In the genomic region with DNA sequence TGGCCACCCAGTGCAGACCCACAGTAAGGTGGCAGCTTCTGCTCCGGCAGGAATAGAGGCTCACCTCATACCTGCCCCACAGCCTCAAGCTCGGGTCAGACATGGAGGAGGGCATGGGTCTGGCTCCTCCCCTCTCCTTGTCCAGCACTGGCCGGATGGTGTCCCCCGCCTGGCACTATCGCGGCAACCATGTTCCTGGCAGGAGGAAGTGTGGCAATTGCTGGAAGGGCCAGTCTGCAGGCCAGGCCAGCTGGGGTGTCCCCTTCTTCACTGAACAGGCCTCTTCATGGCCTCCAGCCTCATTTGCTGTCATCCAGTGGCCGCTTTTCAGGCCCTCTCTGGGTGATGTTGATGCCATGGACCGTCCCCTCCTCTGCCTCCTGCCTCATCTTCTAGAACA, we compare ENCODE assay signal across 1 cellular context.
TF ChIP-seq lines count a peak whose summit lies in the region.

No MANE protein-coding gene starts in this region.

TF ChIP-seq in H1, 55 proteins besides CTCF, POLR2A, EP300 and RAD21:
- no peak for TF ChIP-seq SP1 (IDR thresholded peaks at IDR 0.05; ENCODE audit: low read depth, low read length)
- TF ChIP-seq KDM5A (IDR thresholded peaks at IDR 0.05; ENCODE audit: low read length), result no peak
- TF ChIP-seq FOSL1 (IDR thresholded peaks at IDR 0.05; ENCODE audit: insufficient read depth, low read depth, low read length), result no peak
- TF ChIP-seq EGR1 (IDR thresholded peaks at IDR 0.05; ENCODE audit: borderline replicate concordance, low read depth, low read length), result no peak
- no peak for TF ChIP-seq TEAD4 (IDR thresholded peaks at IDR 0.05; ENCODE audit: low read depth, low read length)
- TF ChIP-seq RXRA (IDR thresholded peaks at IDR 0.05; ENCODE audit: insufficient read depth, low read depth, low read length), result no peak
- no peak for TF ChIP-seq BRCA1 (IDR thresholded peaks at IDR 0.05; ENCODE audit: low read depth, low read length)
- no peak for TF ChIP-seq GABPA (IDR thresholded peaks at IDR 0.05; ENCODE audit: borderline replicate concordance, insufficient read depth, low read length)
- TF ChIP-seq CBX5 (IDR thresholded peaks at IDR 0.05; ENCODE audit: low read depth, low read length), result no peak
- TF ChIP-seq ASH2L (IDR thresholded peaks at IDR 0.05; ENCODE audit: low read length), result no peak
- no peak for TF ChIP-seq CBX8 (IDR thresholded peaks at IDR 0.05; ENCODE audit: borderline replicate concordance, low read depth, low read length)
- TF ChIP-seq MAFK (IDR thresholded peaks at IDR 0.05; ENCODE audit: low read depth, low read length), result no peak
- TF ChIP-seq, protein P1, sequence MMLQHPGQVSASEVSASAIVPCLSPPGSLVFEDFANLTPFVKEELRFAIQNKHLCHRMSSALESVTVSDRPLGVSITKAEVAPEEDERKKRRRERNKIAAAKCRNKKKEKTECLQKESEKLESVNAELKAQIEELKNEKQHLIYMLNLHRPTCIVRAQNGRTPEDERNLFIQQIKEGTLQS (IDR thresholded peaks at IDR 0.05; ENCODE audit: insufficient read depth, low read depth, low read length), result no peak
- TF ChIP-seq EZH2 (IDR thresholded peaks at IDR 0.05; ENCODE audit: low read depth, low read length, severe bottlenecking), result no peak
- TF ChIP-seq, protein P2, sequence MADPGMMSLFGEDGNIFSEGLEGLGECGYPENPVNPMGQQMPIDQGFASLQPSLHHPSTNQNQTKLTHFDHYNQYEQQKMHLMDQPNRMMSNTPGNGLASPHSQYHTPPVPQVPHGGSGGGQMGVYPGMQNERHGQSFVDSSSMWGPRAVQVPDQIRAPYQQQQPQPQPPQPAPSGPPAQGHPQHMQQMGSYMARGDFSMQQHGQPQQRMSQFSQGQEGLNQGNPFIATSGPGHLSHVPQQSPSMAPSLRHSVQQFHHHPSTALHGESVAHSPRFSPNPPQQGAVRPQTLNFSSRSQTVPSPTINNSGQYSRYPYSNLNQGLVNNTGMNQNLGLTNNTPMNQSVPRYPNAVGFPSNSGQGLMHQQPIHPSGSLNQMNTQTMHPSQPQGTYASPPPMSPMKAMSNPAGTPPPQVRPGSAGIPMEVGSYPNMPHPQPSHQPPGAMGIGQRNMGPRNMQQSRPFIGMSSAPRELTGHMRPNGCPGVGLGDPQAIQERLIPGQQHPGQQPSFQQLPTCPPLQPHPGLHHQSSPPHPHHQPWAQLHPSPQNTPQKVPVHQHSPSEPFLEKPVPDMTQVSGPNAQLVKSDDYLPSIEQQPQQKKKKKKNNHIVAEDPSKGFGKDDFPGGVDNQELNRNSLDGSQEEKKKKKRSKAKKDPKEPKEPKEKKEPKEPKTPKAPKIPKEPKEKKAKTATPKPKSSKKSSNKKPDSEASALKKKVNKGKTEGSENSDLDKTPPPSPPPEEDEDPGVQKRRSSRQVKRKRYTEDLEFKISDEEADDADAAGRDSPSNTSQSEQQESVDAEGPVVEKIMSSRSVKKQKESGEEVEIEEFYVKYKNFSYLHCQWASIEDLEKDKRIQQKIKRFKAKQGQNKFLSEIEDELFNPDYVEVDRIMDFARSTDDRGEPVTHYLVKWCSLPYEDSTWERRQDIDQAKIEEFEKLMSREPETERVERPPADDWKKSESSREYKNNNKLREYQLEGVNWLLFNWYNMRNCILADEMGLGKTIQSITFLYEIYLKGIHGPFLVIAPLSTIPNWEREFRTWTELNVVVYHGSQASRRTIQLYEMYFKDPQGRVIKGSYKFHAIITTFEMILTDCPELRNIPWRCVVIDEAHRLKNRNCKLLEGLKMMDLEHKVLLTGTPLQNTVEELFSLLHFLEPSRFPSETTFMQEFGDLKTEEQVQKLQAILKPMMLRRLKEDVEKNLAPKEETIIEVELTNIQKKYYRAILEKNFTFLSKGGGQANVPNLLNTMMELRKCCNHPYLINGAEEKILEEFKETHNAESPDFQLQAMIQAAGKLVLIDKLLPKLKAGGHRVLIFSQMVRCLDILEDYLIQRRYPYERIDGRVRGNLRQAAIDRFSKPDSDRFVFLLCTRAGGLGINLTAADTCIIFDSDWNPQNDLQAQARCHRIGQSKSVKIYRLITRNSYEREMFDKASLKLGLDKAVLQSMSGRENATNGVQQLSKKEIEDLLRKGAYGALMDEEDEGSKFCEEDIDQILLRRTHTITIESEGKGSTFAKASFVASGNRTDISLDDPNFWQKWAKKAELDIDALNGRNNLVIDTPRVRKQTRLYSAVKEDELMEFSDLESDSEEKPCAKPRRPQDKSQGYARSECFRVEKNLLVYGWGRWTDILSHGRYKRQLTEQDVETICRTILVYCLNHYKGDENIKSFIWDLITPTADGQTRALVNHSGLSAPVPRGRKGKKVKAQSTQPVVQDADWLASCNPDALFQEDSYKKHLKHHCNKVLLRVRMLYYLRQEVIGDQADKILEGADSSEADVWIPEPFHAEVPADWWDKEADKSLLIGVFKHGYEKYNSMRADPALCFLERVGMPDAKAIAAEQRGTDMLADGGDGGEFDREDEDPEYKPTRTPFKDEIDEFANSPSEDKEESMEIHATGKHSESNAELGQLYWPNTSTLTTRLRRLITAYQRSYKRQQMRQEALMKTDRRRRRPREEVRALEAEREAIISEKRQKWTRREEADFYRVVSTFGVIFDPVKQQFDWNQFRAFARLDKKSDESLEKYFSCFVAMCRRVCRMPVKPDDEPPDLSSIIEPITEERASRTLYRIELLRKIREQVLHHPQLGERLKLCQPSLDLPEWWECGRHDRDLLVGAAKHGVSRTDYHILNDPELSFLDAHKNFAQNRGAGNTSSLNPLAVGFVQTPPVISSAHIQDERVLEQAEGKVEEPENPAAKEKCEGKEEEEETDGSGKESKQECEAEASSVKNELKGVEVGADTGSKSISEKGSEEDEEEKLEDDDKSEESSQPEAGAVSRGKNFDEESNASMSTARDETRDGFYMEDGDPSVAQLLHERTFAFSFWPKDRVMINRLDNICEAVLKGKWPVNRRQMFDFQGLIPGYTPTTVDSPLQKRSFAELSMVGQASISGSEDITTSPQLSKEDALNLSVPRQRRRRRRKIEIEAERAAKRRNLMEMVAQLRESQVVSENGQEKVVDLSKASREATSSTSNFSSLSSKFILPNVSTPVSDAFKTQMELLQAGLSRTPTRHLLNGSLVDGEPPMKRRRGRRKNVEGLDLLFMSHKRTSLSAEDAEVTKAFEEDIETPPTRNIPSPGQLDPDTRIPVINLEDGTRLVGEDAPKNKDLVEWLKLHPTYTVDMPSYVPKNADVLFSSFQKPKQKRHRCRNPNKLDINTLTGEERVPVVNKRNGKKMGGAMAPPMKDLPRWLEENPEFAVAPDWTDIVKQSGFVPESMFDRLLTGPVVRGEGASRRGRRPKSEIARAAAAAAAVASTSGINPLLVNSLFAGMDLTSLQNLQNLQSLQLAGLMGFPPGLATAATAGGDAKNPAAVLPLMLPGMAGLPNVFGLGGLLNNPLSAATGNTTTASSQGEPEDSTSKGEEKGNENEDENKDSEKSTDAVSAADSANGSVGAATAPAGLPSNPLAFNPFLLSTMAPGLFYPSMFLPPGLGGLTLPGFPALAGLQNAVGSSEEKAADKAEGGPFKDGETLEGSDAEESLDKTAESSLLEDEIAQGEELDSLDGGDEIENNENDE (IDR thresholded peaks at IDR 0.05; ENCODE audit: insufficient replicate concordance, low read length), result no peak
